ENCODE assay signal across 20 cellular contexts in genomic region chr1:151342021-151342420, GRCh38. TPM values are rescaled to one million over a fixed set of nuclear protein-coding genes. Genes with fewer than 3 reads are reported as not detected.
A peak's percentile ranks its signal among the peaks of the same experiment; 100 is the strongest.
DNase-seq lines count a peak whose midpoint lies in the region; ATAC-seq and TF ChIP-seq lines count a peak whose summit lies in the region.
"Had no signal": no experiment of that assay in that cellular context is flagged by ENCODE, and none has a peak within 500 bp of the region (broad histone marks: within the 10 kb centered on the region; RNA-seq: fewer than 3 reads in every experiment).

No MANE protein-coding gene starts in this region.

- TF ChIP-seq CTCF in AG04450 (IDR thresholded peaks at IDR 0.05; ENCODE audit: low read depth, low read length): no peak
- TF ChIP-seq CTCF in WTC11 (IDR thresholded peaks at IDR 0.05): no peak
- TF ChIP-seq CTCF in mesothelial cell of epicardium (IDR thresholded peaks at IDR 0.05; ENCODE audit: unreplicated experiment): no peak
- no peak for TF ChIP-seq CTCF in Peyer's patch (IDR thresholded peaks at IDR 0.05)

- H3K9me3 ChIP-seq in AG04450 (ENCODE audit: control insufficient read depth, insufficient read depth, low read length): no peaks in the 10 kb centered on the region
- no peaks in the 10 kb centered on the region for H3K9me3 ChIP-seq in CD8-positive, alpha-beta memory T cell (ENCODE audit: low read length)
- no peaks in the 10 kb centered on the region for H3K9me3 ChIP-seq in Peyer's patch
- H3K9me3 ChIP-seq: adrenal gland, esophagus squamous epithelium, testis had no signal

- H3K36me3 Mint-ChIP-seq in CD8-positive, alpha-beta memory T cell: peaks cover 0 to 51% (median 5%) of the 10 kb centered on the region in 3 donors
- H3K36me3 Mint-ChIP-seq in WTC11 (peaks cover 33% of the 10 kb centered on the region), mesothelial cell of epicardium (peaks cover 18% of the 10 kb centered on the region)

- peak overlapping the region; percentile 11 for H3K27ac ChIP-seq in AG04450 (ENCODE audit: low read depth, low read length)
- no peak overlapping the region for H3K27ac ChIP-seq in CD8-positive, alpha-beta memory T cell (ENCODE audit: low read depth, low read length)
- H3K27ac ChIP-seq in Peyer's patch: no peak overlapping the region
- H3K27ac ChIP-seq: testis had no signal

- peaks cover 25 to 40% (median 40%) of the 10 kb centered on the region in 3 donors for H3K4me1 Mint-ChIP-seq in CD8-positive, alpha-beta memory T cell
- peaks cover 10% of the 10 kb centered on the region for H3K4me1 Mint-ChIP-seq in WTC11
- peaks cover 20% of the 10 kb centered on the region for H3K4me1 Mint-ChIP-seq in mesothelial cell of epicardium

- POLR2A ChIA-PET in AG04450 (lab: Yijun Ruan, JAX): interaction anchor here (0.7 kb wide), 1 partner anchor 15 kb away, joined by 4 read pairs; the partner anchor contains the start of gene PI4KB
- POLR2A ChIA-PET in CD8-positive, alpha-beta memory T cell (lab: Charles Lee): no interaction called here
- POLR2A ChIA-PET in WTC11 (lab: Charles Lee): no interaction called here

- H3K27me3 Mint-ChIP-seq in CD8-positive, alpha-beta memory T cell: no peaks in the 10 kb centered on the region
- H3K27me3 Mint-ChIP-seq in WTC11 (ENCODE audit: low read depth) (no peaks in the 10 kb centered on the region), mesothelial cell of epicardium (ENCODE audit: low read depth) (no peaks in the 10 kb centered on the region)

- H3K27me3 ChIP-seq in AG04450 (ENCODE audit: control insufficient read depth, insufficient read depth, low read length) (no peaks in the 10 kb centered on the region), Peyer's patch (no peaks in the 10 kb centered on the region)
- H3K27me3 ChIP-seq in CD8-positive, alpha-beta memory T cell (ENCODE audit: insufficient read depth, low read length, poor library complexity, severe bottlenecking): no peaks in the 10 kb centered on the region
- H3K27me3 ChIP-seq: adrenal gland, esophagus squamous epithelium, testis had no signal

- H3K27ac Mint-ChIP-seq in CD8-positive, alpha-beta memory T cell: peak overlapping the region in 6 of 8 donors; percentile 6 to 88 (median 68)
- peak overlapping the region; percentile 42; the same call in 1 of the 2 replicates for H3K27ac Mint-ChIP-seq in WTC11
- peak overlapping the region; percentile 25 for H3K27ac Mint-ChIP-seq in mesothelial cell of epicardium

- no peak for DNase-seq in AG04450 (ENCODE audit: low read depth, low spot score)
- no peak for DNase-seq in CD8-positive, alpha-beta memory T cell
- no peak for DNase-seq in WTC11 (ENCODE audit: low spot score)
- no peak for DNase-seq in mesothelial cell of epicardium (ENCODE audit: low spot score in 2 of 2, unreplicated experiment in 2 of 2)
- no peak for DNase-seq in kidney tubule cell (ENCODE audit: low spot score)
- DNase-seq in Peyer's patch: no peak
- no peak for DNase-seq in germinal center (ENCODE audit: low spot score)
- DNase-seq: activated effector memory CD4-positive, alpha-beta T cell treated with anti-CD3 and anti-CD28 coated beads, Interleukin-2, amount 50 U/mL, for 16 hours; adrenal gland; COR-L47; effector CD4-positive, alpha-beta T cell; esophagus squamous epithelium; NCI-H1436; NCI-H2171; PC-9; stimulated activated CD4-positive, alpha-beta T cell treated with anti-CD3 and anti-CD28 coated beads, Interleukin-12 subunit alpha, Interleukin-12 subunit beta, amount 100 ng/mL, for 4 hours; testis had no signal

- H3K9me3 Mint-ChIP-seq in CD8-positive, alpha-beta memory T cell: no peaks in the 10 kb centered on the region
- H3K9me3 Mint-ChIP-seq in WTC11: no peaks in the 10 kb centered on the region
- H3K9me3 Mint-ChIP-seq in mesothelial cell of epicardium: no peaks in the 10 kb centered on the region

- CTCF ChIA-PET in AG04450 (lab: Charles Lee): interaction anchor here (1.7 to 5.6 kb wide), 4 partner anchors 16 to 57 kb away, joined by 11 to 427 read pairs (median 135); partner anchors contain the start of genes PI4KB and PSMB4
- CTCF ChIA-PET in CD8-positive, alpha-beta memory T cell (lab: Charles Lee): interaction anchor here (1.5 to 4.0 kb wide), 5 partner anchors 30 to 90 kb away, joined by 7 to 14 read pairs (median 11); no protein-coding TSS in a partner anchor
- CTCF ChIA-PET in WTC11 (lab: Charles Lee): interaction anchor here (1.5 to 2.9 kb wide), 2 partner anchors 32 to 41 kb away, joined by 6 to 42 read pairs; no protein-coding TSS in a partner anchor

- no peak for TF ChIP-seq POLR2A in Peyer's patch (IDR thresholded peaks at IDR 0.05)

- no peak overlapping the region for H3K4me3 ChIP-seq in AG04450 (ENCODE audit: low read depth, low read length)
- no peak overlapping the region for H3K4me3 ChIP-seq in CD8-positive, alpha-beta memory T cell (ENCODE audit: low read length)
- H3K4me3 ChIP-seq in Peyer's patch: no peak overlapping the region
- H3K4me3 ChIP-seq: adrenal gland, esophagus squamous epithelium, PC-9, testis had no signal

- ATAC-seq in WTC11: no peak
- no peak for ATAC-seq in GM18858 (IDR thresholded peaks at IDR 0.05; ENCODE audit: unreplicated experiment)
- ATAC-seq: left lobe of liver had no signal

- H3K36me3 ChIP-seq in CD8-positive, alpha-beta memory T cell (ENCODE audit: insufficient read depth, low read length): peaks cover 24% of the 10 kb centered on the region
- H3K36me3 ChIP-seq in Peyer's patch: peaks cover 0 to 31% (median 0%) of the 10 kb centered on the region in 3 donors

- no peak overlapping the region for H3K4me3 Mint-ChIP-seq in CD8-positive, alpha-beta memory T cell
- no peak overlapping the region for H3K4me3 Mint-ChIP-seq in WTC11
- H3K4me3 Mint-ChIP-seq in mesothelial cell of epicardium: no peak overlapping the region

- H3K4me1 ChIP-seq in CD8-positive, alpha-beta memory T cell (ENCODE audit: insufficient read depth, low read length): peaks cover 22% of the 10 kb centered on the region
- peaks cover 0 to 21% (median 5%) of the 10 kb centered on the region in 4 donors for H3K4me1 ChIP-seq in Peyer's patch

RNA-seq across cellular contexts. Expression of gene RFX5, which starts 5.0 kb away (rescaled TPM):
- 40.9 and 42.7 TPM in 2 replicates for polyA plus RNA-seq in AG04450 (2011; rRNA removed)
- polyA minus RNA-seq in AG04450 (2011; rRNA and poly(A)+ RNA removed): 62.9 and 103 TPM in 2 replicates
- total RNA-seq in CD8-positive, alpha-beta memory T cell: 10 to 100 TPM; 77.2 to 77.4 TPM
- 38.0 TPM for polyA plus RNA-seq in CD8-positive, alpha-beta memory T cell
- 59.2 to 69.2 TPM (median 67.7 TPM) in 3 replicates for total RNA-seq in WTC11 (2021)
- total RNA-seq in mesothelial cell of epicardium: 82.8 to 89.5 TPM (median 88.2 TPM) in 3 replicates
- total RNA-seq in Peyer's patch: 100 to 1,000 TPM in 1 of 4 donors, 10 to 100 TPM in 3; 35.6 to 187 (median 42.0) TPM

RNA-seq across cellular contexts. Expression of gene PI4KB, which starts 14.8 kb away (rescaled TPM):
- 75.2 and 83.2 TPM in 2 replicates for polyA plus RNA-seq in AG04450 (2011; rRNA removed)
- polyA minus RNA-seq in AG04450 (2011; rRNA and poly(A)+ RNA removed): 161 and 181 TPM in 2 replicates
- 10 to 100 TPM; 59.9 to 65.5 TPM for total RNA-seq in CD8-positive, alpha-beta memory T cell
- polyA plus RNA-seq in CD8-positive, alpha-beta memory T cell: 67.5 TPM
- total RNA-seq in WTC11 (2021) (25.6 to 33.6 TPM (median 30.5 TPM) in 3 replicates), mesothelial cell of epicardium (67.2 to 77.6 TPM (median 73.7 TPM) in 3 replicates), Peyer's patch (100 to 1,000 TPM in 1 of 4 donors, 10 to 100 TPM in 3; 68.0 to 147 (median 83.7) TPM)

RNA-seq across cellular contexts. Expression of gene SELENBP1, which starts 30.5 kb away (rescaled TPM):
- 85.0 and 102 TPM in 2 replicates for polyA plus RNA-seq in AG04450 (2011; rRNA removed)
- 65.1 and 96.2 TPM in 2 replicates for polyA minus RNA-seq in AG04450 (2011; rRNA and poly(A)+ RNA removed)
- not detected for total RNA-seq in CD8-positive, alpha-beta memory T cell
- not detected for polyA plus RNA-seq in CD8-positive, alpha-beta memory T cell
- total RNA-seq in WTC11 (2021): 17.9 to 23.9 TPM (median 20.2 TPM) in 3 replicates
- total RNA-seq in mesothelial cell of epicardium: 51.1 to 58.5 TPM (median 53.3 TPM) in 3 replicates
- 100 to 1,000 TPM; 194 to 623 (median 467) TPM for total RNA-seq in Peyer's patch
- total RNA-seq: mononuclear cell had no signal

RNA-seq across cellular contexts. Expression of gene PSMB4, which starts 57.4 kb away (rescaled TPM):
- 483 and 516 TPM in 2 replicates for polyA plus RNA-seq in AG04450 (2011; rRNA removed)
- polyA minus RNA-seq in AG04450 (2011; rRNA and poly(A)+ RNA removed): 284 and 352 TPM in 2 replicates
- 100 to 1,000 TPM; 479 to 492 TPM for total RNA-seq in CD8-positive, alpha-beta memory T cell
- polyA plus RNA-seq in CD8-positive, alpha-beta memory T cell: 60.1 TPM
- 360 to 414 TPM (median 383 TPM) in 3 replicates for total RNA-seq in WTC11 (2021)
- 202 to 207 TPM (median 202 TPM) in 3 replicates for total RNA-seq in mesothelial cell of epicardium
- total RNA-seq in Peyer's patch: 100 to 1,000 TPM; 119 to 223 (median 167) TPM

RNA-seq across cellular contexts. Expression of gene ZNF687, which starts 59.9 kb away (rescaled TPM):
- polyA plus RNA-seq in AG04450 (2011; rRNA removed): 10.5 and 12.0 TPM in 2 replicates
- 28.0 and 37.7 TPM in 2 replicates for polyA minus RNA-seq in AG04450 (2011; rRNA and poly(A)+ RNA removed)
- 10 to 100 TPM; 23.8 to 26.5 TPM for total RNA-seq in CD8-positive, alpha-beta memory T cell
- polyA plus RNA-seq in CD8-positive, alpha-beta memory T cell: 1.6 TPM
- total RNA-seq in WTC11 (2021): 54.1 to 56.8 TPM (median 55.1 TPM) in 3 replicates
- total RNA-seq in mesothelial cell of epicardium: 32.1 to 37.2 TPM (median 32.3 TPM) in 3 replicates
- total RNA-seq in Peyer's patch: 10 to 100 TPM; 30.5 to 53.5 (median 38.5) TPM

Comparison
In these comparisons a context has a peak if more than half of its experiments do, and no peak if none do; other contexts are left out.
1. RNA of gene SELENBP1, which starts 30.5 kb away (total RNA-seq): 194 to 623 TPM in Peyer's patch, 51.1 to 58.5 TPM in mesothelial cell of epicardium and 17.9 to 23.9 TPM in WTC11; not detected in CD8-positive, alpha-beta memory T cell; every median in the first group is over 10 times any median in the second.
2. Peak in every context shown above with its lines, with median percentiles within 50 percentile points of each other: H3K27ac Mint-ChIP-seq.